ENCODE assay signal across 26 cellular contexts in genomic region chr14:96151242-96151641, GRCh38. TPM values are rescaled to one million over a fixed set of nuclear protein-coding genes. Genes with fewer than 3 reads are reported as not detected.
"Had no signal": no experiment of that assay in that cellular context is flagged by ENCODE, and none has a peak within 500 bp of the region (broad histone marks: within the 10 kb centered on the region; RNA-seq: fewer than 3 reads in every experiment).

No MANE protein-coding gene starts in this region.

- H3K4me3 ChIP-seq: gastrocnemius medialis, left ventricle myocardium inferior, testis, transverse colon, uterus had no signal

- H3K4me1 Mint-ChIP-seq: activated naive CD4-positive, alpha-beta T cell treated with anti-CD3 and anti-CD28 coated beads, Interleukin-2, amount 50 U/mL, for 24 hours; activated naive CD8-positive, alpha-beta T cell treated with anti-CD3 and anti-CD28 coated beads, Interleukin-2, amount 50 U/mL, for 24 hours; naive B cell; nephron progenitor cell had no signal

- H3K9me3 Mint-ChIP-seq: activated naive CD4-positive, alpha-beta T cell treated with anti-CD3 and anti-CD28 coated beads, Interleukin-2, amount 50 U/mL, for 24 hours; activated naive CD8-positive, alpha-beta T cell treated with anti-CD3 and anti-CD28 coated beads, Interleukin-2, amount 50 U/mL, for 24 hours; activated T-helper 2 cell treated with anti-CD3 and anti-CD28 coated beads, Interferon-gamma antibody, Interleukin-2, Interleukin-4, amounts not matched to agents 10 μg/mL and 5 μg/mL and 100 μg/mL, durations not matched to agents 14 hours and 24 hours and 36 hours; T-helper 2 cell treated with Interferon-gamma antibody and Interleukin-4, amounts not matched to agents 5 μg/mL and 100 μg/mL, for 36 hours had no signal

- H3K9me3 ChIP-seq: gastrocnemius medialis, testis, transverse colon, uterus had no signal

- ATAC-seq: activated naive CD8-positive, alpha-beta T cell treated with anti-CD3 and anti-CD28 coated beads, Interleukin-2, amount 50 U/mL, for 24 hours; gastrocnemius medialis; right cardiac atrium had no signal

- H3K27me3 ChIP-seq: gastrocnemius medialis, testis, transverse colon, uterus had no signal

- DNase-seq: activated CD4-positive, alpha-beta T cell treated with anti-CD3 and anti-CD28 coated beads for 4 hours; activated CD4-positive, alpha-beta T cell treated with anti-CD3 and anti-CD28 coated beads, Interleukin-2, amount 50 U/mL, for 4 hours; activated CD4-positive, CD25-positive, alpha-beta regulatory T cell; activated naive CD8-positive, alpha-beta T cell treated with anti-CD3 and anti-CD28 coated beads, Interleukin-2, amount 50 U/mL, for 24 hours; amygdala; caudate nucleus; effector memory CD4-positive, alpha-beta T cell; erythroblast; gastrocnemius medialis; glutamatergic neuron; left ventricle myocardium inferior; naive B cell; nephron progenitor cell; nucleus accumbens; right cardiac atrium; stimulated activated CD4-positive, alpha-beta T cell treated with anti-CD3 and anti-CD28 coated beads, Interleukin-2, amount 100 ng/mL, for 48 hours; stimulated activated naive CD4-positive, alpha-beta T cell treated with Interleukin-2 at 50 U/mL for 16 hours; T-helper 1 cell; testis; transverse colon; uterus had no signal

- H3K27ac Mint-ChIP-seq: activated naive CD4-positive, alpha-beta T cell treated with anti-CD3 and anti-CD28 coated beads, Interleukin-2, amount 50 U/mL, for 24 hours; activated naive CD8-positive, alpha-beta T cell treated with anti-CD3 and anti-CD28 coated beads, Interleukin-2, amount 50 U/mL, for 24 hours; activated T-helper 2 cell treated with anti-CD3 and anti-CD28 coated beads, Interferon-gamma antibody, Interleukin-2, Interleukin-4, amounts not matched to agents 10 μg/mL and 5 μg/mL and 100 μg/mL, durations not matched to agents 14 hours and 24 hours and 36 hours; nephron progenitor cell; T-helper 2 cell treated with Interferon-gamma antibody and Interleukin-4, amounts not matched to agents 5 μg/mL and 100 μg/mL, for 36 hours had no signal

- H3K27me3 Mint-ChIP-seq: activated naive CD4-positive, alpha-beta T cell treated with anti-CD3 and anti-CD28 coated beads, Interleukin-2, amount 50 U/mL, for 24 hours had no signal

- H3K36me3 ChIP-seq: gastrocnemius medialis, left ventricle myocardium inferior, transverse colon, uterus had no signal

- H3K4me1 ChIP-seq: gastrocnemius medialis, testis, uterus had no signal

- H3K27ac ChIP-seq: gastrocnemius medialis, left ventricle myocardium inferior, testis, transverse colon, uterus had no signal

- H3K4me3 Mint-ChIP-seq: activated naive CD4-positive, alpha-beta T cell treated with anti-CD3 and anti-CD28 coated beads, Interleukin-2, amount 50 U/mL, for 24 hours; activated naive CD8-positive, alpha-beta T cell treated with anti-CD3 and anti-CD28 coated beads, Interleukin-2, amount 50 U/mL, for 24 hours; mesothelial cell of epicardium; naive B cell; nephron progenitor cell; T-helper 2 cell treated with Interferon-gamma antibody and Interleukin-4, amounts not matched to agents 5 μg/mL and 100 μg/mL, for 36 hours had no signal

RNA-seq across cellular contexts. Expression of gene BDKRB2, which starts 53.4 kb away (rescaled TPM):
- total RNA-seq: activated CD8-positive, alpha-beta memory T cell treated with anti-CD3 and anti-CD28 coated beads for 36 hours; activated T-helper 2 cell treated with anti-CD3 and anti-CD28 coated beads, Interferon-gamma antibody, Interleukin-2, Interleukin-4, amounts not matched to agents 10 μg/mL and 5 μg/mL and 100 μg/mL, durations not matched to agents 14 hours and 24 hours and 36 hours had no signal
